ENCODE assay signal across 19 cellular contexts in genomic region chr16:88481851-88482250, GRCh38. TPM values are rescaled to one million over a fixed set of nuclear protein-coding genes. Genes with fewer than 3 reads are reported as not detected.
DNase-seq lines count a peak whose midpoint lies in the region; ATAC-seq and TF ChIP-seq lines count a peak whose summit lies in the region.
"Had no signal": no experiment of that assay in that cellular context is flagged by ENCODE, and none has a peak within 500 bp of the region (broad histone marks: within the 10 kb centered on the region; RNA-seq: fewer than 3 reads in every experiment).

No MANE protein-coding gene starts in this region.

- no peak overlapping the region for H3K9ac ChIP-seq in OCI-LY3 (ENCODE audit: low read length)
- H3K9ac ChIP-seq in PC-3 (ENCODE audit: low read length) = no peak overlapping the region

- ATAC-seq in natural killer cell = no peak
- no peak for ATAC-seq in natural killer cell treated with Interleukin-12 subunit alpha and Interleukin-12 subunit beta and Interleukin-15 and Interleukin-18, amount 100 ng/mL, for 72 hours
- no peak for ATAC-seq in memory B cell (ENCODE audit: low read depth)
- ATAC-seq in esophagus mucosa = no peak
- no peak for ATAC-seq in PC-3
- ATAC-seq: SK-N-SH treated with all-trans-retinoic acid at 6 μM for 48 hours had no signal

- H3K36me3 Mint-ChIP-seq in natural killer cell (no peaks in the 10 kb centered on the region), memory B cell (no peaks in the 10 kb centered on the region)
- no peaks in the 10 kb centered on the region for H3K36me3 Mint-ChIP-seq in natural killer cell treated with Interleukin-12 subunit alpha and Interleukin-12 subunit beta and Interleukin-15 and Interleukin-18, amount 100 ng/mL, for 72 hours

- H3K4me1 ChIP-seq in OCI-LY3 (ENCODE audit: low read length) (peaks cover 50% of the 10 kb centered on the region), PC-3 (ENCODE audit: insufficient read depth, low read length) (no peaks in the 10 kb centered on the region)

- H3K27ac ChIP-seq in OCI-LY3 (ENCODE audit: low read length) (no peak overlapping the region), PC-3 (ENCODE audit: low read length) (no peak overlapping the region)

- H3K79me2 ChIP-seq in OCI-LY3 (ENCODE audit: low read length) (peaks cover 5% of the 10 kb centered on the region; the same call in 1 of the 2 replicates), PC-3 (ENCODE audit: low read length) (no peaks in the 10 kb centered on the region)

- intact Hi-C loops in natural killer cell (cut with micrococcal nuclease) = no loop called here
- intact Hi-C loops in PC-3 (cut with micrococcal nuclease) = no loop called here

- no peak for TF ChIP-seq CTCF in natural killer cell (IDR thresholded peaks at IDR 0.05)
- TF ChIP-seq CTCF in OCI-LY3 (IDR thresholded peaks at IDR 0.05; ENCODE audit: low read depth, low read length) = no peak
- no peak for TF ChIP-seq CTCF in PC-3 (conservative IDR thresholded peaks at IDR 0.05; ENCODE audit: low read depth, low read length)

- H3K4me3 ChIP-seq in OCI-LY3 (ENCODE audit: low read length) (no peak overlapping the region), PC-3 (ENCODE audit: low read length) (no peak overlapping the region)

- no peaks in the 10 kb centered on the region for H3F3A ChIP-seq in PC-3 (ENCODE audit: low read length, unreplicated experiment)

- H3K4me3 Mint-ChIP-seq in natural killer cell = peak overlapping the region; percentile 6
- no peak overlapping the region for H3K4me3 Mint-ChIP-seq in natural killer cell treated with Interleukin-12 subunit alpha and Interleukin-12 subunit beta and Interleukin-15 and Interleukin-18, amount 100 ng/mL, for 72 hours
- H3K4me3 Mint-ChIP-seq in memory B cell = peak overlapping the region; percentile 32

- H3K4me2 ChIP-seq in OCI-LY3 (ENCODE audit: low read length) (peak overlapping the region; percentile 78), PC-3 (ENCODE audit: low read length) (no peak overlapping the region)

- peaks cover 45 to 77% of the 10 kb centered on the region in 2 donors for H3K4me1 Mint-ChIP-seq in natural killer cell
- peaks cover 22 to 36% of the 10 kb centered on the region in 2 donors for H3K4me1 Mint-ChIP-seq in natural killer cell treated with Interleukin-12 subunit alpha and Interleukin-12 subunit beta and Interleukin-15 and Interleukin-18, amount 100 ng/mL, for 72 hours (ENCODE audit: low read depth in 2 of 2)
- H3K4me1 Mint-ChIP-seq in memory B cell = peaks cover 37% of the 10 kb centered on the region

- H3K27ac Mint-ChIP-seq in natural killer cell = peak overlapping the region in 1 of 2 donors; percentile 70
- H3K27ac Mint-ChIP-seq in natural killer cell treated with Interleukin-12 subunit alpha and Interleukin-12 subunit beta and Interleukin-15 and Interleukin-18, amount 100 ng/mL, for 72 hours = no peak overlapping the region
- H3K27ac Mint-ChIP-seq in memory B cell = peak overlapping the region; percentile 80

- H3K9me3 ChIP-seq in OCI-LY3 (ENCODE audit: insufficient read depth, low read length) (no peaks in the 10 kb centered on the region), PC-3 (ENCODE audit: low read length) (no peaks in the 10 kb centered on the region)

- H2AFZ ChIP-seq in OCI-LY3 (ENCODE audit: low read depth, low read length) = no peak overlapping the region
- H2AFZ ChIP-seq in PC-3 (ENCODE audit: low read length) = no peak overlapping the region

- H3K9me3 Mint-ChIP-seq in natural killer cell (no peaks in the 10 kb centered on the region), memory B cell (no peaks in the 10 kb centered on the region)
- no peaks in the 10 kb centered on the region for H3K9me3 Mint-ChIP-seq in natural killer cell treated with Interleukin-12 subunit alpha and Interleukin-12 subunit beta and Interleukin-15 and Interleukin-18, amount 100 ng/mL, for 72 hours

- no TSS peak for BruUV-seq in PC-3 (replicated peaks; lab: Mats Ljungman, UMichigan)

- peaks cover 3% of the 10 kb centered on the region for H3K36me3 ChIP-seq in OCI-LY3 (replicated peaks; ENCODE audit: low read depth, low read length)
- H3K36me3 ChIP-seq in PC-3 (ENCODE audit: low read depth, low read length) = no peaks in the 10 kb centered on the region

- DNase-seq in natural killer cell (no peak), memory B cell (ENCODE audit: low spot score in 2 of 2) (no peak), PC-3 (no peak), hepatic stellate cell (ENCODE audit: low spot score) (no peak)
- DNase-seq in natural killer cell treated with Interleukin-12 subunit alpha and Interleukin-12 subunit beta and Interleukin-15 and Interleukin-18, amount 100 ng/mL, for 72 hours (ENCODE audit: low spot score) = no peak
- DNase-seq in activated effector memory CD4-positive, alpha-beta T cell treated with anti-CD3 and anti-CD28 coated beads, Interleukin-2, amount 50 U/mL, for 16 hours = no peak
- DNase-seq: C1 segment of cervical spinal cord; GOT3; KBM-7; MV-4-11; NCI-H187 treated with DMSO at 0.1 percent for 48 hours; NCI-H446; NCI-H526 treated with DMSO at 0.1 percent for 48 hours; NK-92 treated with Interleukin-12 subunit alpha and Interleukin-12 subunit beta, amount 100 ng/mL, for 24 hours; RPMI8226; SIG-M5 had no signal

- peaks cover 84% of the 10 kb centered on the region for H4K20me1 ChIP-seq in OCI-LY3 (ENCODE audit: insufficient read depth, low read length)
- H4K20me1 ChIP-seq in PC-3 (ENCODE audit: low read length) = no peaks in the 10 kb centered on the region

- H3K27me3 ChIP-seq in OCI-LY3 (ENCODE audit: low read depth, low read length) (peaks cover 17% of the 10 kb centered on the region), PC-3 (ENCODE audit: low read length) (no peaks in the 10 kb centered on the region)

- POLR2A ChIA-PET in PC-3 (lab: Charles Lee; ENCODE audit: unreplicated experiment) = no interaction called here

- H3K9me2 ChIP-seq in PC-3 (replicated peaks; ENCODE audit: low read length) = no peaks in the 10 kb centered on the region

- H3K27me3 Mint-ChIP-seq in natural killer cell (ENCODE audit: low read depth in 2 of 2) (no peaks in the 10 kb centered on the region), memory B cell (no peaks in the 10 kb centered on the region)
- no peaks in the 10 kb centered on the region for H3K27me3 Mint-ChIP-seq in natural killer cell treated with Interleukin-12 subunit alpha and Interleukin-12 subunit beta and Interleukin-15 and Interleukin-18, amount 100 ng/mL, for 72 hours

- CTCF ChIA-PET in PC-3 (lab: Charles Lee) = no interaction called here

RNA-seq across cellular contexts. Expression of gene ZFPM1, which starts 28.8 kb away (rescaled TPM):
- total RNA-seq in natural killer cell (10 to 100 TPM; 56.3 to 71.0 (median 64.6) TPM), esophagus mucosa (3.2 TPM), PC-3 (2014; rRNA removed) (4.1 and 4.6 TPM in 2 replicates)
- 10 to 100 TPM; 23.5 to 24.5 TPM for total RNA-seq in natural killer cell treated with Interleukin-12 subunit alpha and Interleukin-12 subunit beta and Interleukin-15 and Interleukin-18, amount 100 ng/mL, for 72 hours
